ENCODE assay signal across 11 cellular contexts in genomic region chr6:154537942-154538341, GRCh38. TPM values are rescaled to one million over a fixed set of nuclear protein-coding genes. Genes with fewer than 3 reads are reported as not detected.
"Had no signal": no experiment of that assay in that cellular context is flagged by ENCODE, and none has a peak within 500 bp of the region (broad histone marks: within the 10 kb centered on the region; RNA-seq: fewer than 3 reads in every experiment).

No MANE protein-coding gene starts in this region.

- H3K27ac Mint-ChIP-seq: activated CD8-positive, alpha-beta T cell treated with anti-CD3 and anti-CD28 coated beads, Interleukin-2, amount 10 ng/mL, durations not matched to agents 7 days and 5 days; activated naive CD4-positive, alpha-beta T cell treated with anti-CD3 and anti-CD28 coated beads for 36 hours; effector memory CD8-positive, alpha-beta T cell had no signal

- H3K4me3 Mint-ChIP-seq: activated CD8-positive, alpha-beta T cell treated with anti-CD3 and anti-CD28 coated beads, Interleukin-2, amount 10 ng/mL, durations not matched to agents 7 days and 5 days; activated naive CD4-positive, alpha-beta T cell treated with anti-CD3 and anti-CD28 coated beads for 36 hours; effector memory CD8-positive, alpha-beta T cell had no signal

- H3K9me3 ChIP-seq: transverse colon had no signal

- ATAC-seq: activated CD8-positive, alpha-beta T cell treated with anti-CD3 and anti-CD28 coated beads, Interleukin-2, amount 10 ng/mL, durations not matched to agents 7 days and 5 days; effector memory CD8-positive, alpha-beta T cell; right cardiac atrium had no signal

- H3K4me3 ChIP-seq: transverse colon had no signal

- H3K9me3 Mint-ChIP-seq: activated naive CD4-positive, alpha-beta T cell treated with anti-CD3 and anti-CD28 coated beads for 36 hours; effector memory CD8-positive, alpha-beta T cell had no signal

- H3K36me3 ChIP-seq: transverse colon had no signal

- H3K27me3 ChIP-seq: transverse colon had no signal

- DNase-seq: activated CD4-positive, alpha-beta T cell treated with anti-CD3 and anti-CD28 coated beads for 48 hours; activated CD8-positive, alpha-beta T cell treated with anti-CD3 and anti-CD28 coated beads, Interleukin-2, amount 10 ng/mL, durations not matched to agents 7 days and 5 days; activated naive CD4-positive, alpha-beta T cell treated with anti-CD3 and anti-CD28 coated beads for 36 hours; central memory CD4-positive, alpha-beta T cell; effector memory CD8-positive, alpha-beta T cell; hippocampal formation; mammary epithelial cell; right cardiac atrium; stimulated activated CD4-positive, alpha-beta T cell treated with anti-CD3 and anti-CD28 coated beads, Interleukin-2, amount 100 ng/mL, for 24 hours; stimulated activated naive CD4-positive, alpha-beta T cell had no signal

RNA-seq across cellular contexts. Expression of gene CNKSR3, which starts 27.5 kb away (rescaled TPM):
- total RNA-seq: activated CD8-positive, alpha-beta T cell treated with anti-CD3 and anti-CD28 coated beads, Interleukin-2, amount 10 ng/mL, durations not matched to agents 7 days and 5 days had no signal
